Comparison of ENCODE assay signal across 18 cellular contexts in the genomic region with DNA sequence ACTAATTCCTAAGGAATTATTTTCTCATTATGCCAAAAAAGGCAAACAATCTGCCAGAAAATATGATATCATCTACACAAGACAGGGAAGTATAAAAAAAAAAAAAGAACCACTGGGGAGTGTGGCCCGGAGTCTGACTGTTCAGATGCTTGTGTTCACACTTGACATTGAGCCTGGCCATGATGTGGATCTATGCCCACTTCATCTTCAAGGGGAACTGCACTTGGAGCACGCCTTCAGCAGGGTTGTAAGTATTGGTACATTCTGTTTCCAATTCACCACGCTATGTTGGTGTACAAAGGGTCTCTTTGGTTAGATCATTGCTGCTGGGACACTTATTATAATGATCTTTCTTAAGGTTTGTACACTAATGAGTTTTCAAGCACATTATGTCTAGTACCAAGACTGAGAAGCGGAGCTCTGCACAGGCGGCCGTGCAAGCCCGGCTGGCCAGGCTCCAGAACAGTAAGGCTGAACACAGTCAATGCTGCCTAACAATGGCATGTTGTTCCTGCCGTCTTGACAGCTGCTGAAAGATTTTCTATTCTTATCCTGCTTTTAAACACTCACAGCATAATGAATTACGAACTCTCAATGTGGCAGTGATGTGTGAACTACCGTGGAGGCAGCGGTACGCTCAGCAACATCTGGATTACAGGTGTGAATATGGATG.
A peak's percentile ranks its signal among the peaks of the same experiment; 100 is the strongest.
DNase-seq lines count a peak whose midpoint lies in the region; ATAC-seq and TF ChIP-seq lines count a peak whose summit lies in the region.
"Had no signal": no experiment of that assay in that cellular context is flagged by ENCODE, and none has a peak within 500 bp of the region (broad histone marks: within the 10 kb centered on the region; RNA-seq: fewer than 3 reads in every experiment).

No MANE protein-coding gene starts in this region.

- DNase-seq in DMS79 (lab: John Stamatoyannopoulos, UW) (peak; percentile 87), NCI-H2107 treated with DMSO at 0.1 percent for 48 hours (lab: John Stamatoyannopoulos, UW; ENCODE audit: unreplicated experiment) (peak; percentile 35), foreskin melanocyte (peak; percentile 26), retina (peak; percentile 39), foreskin fibroblast (no peak), middle frontal gyrus (ENCODE audit: extremely low spot score, low spot score) (no peak)
- DNase-seq: BE2C; CD4-positive, alpha-beta memory T cell; DND-41; GF-D8; GOT3; NCI-H1048; NCI-H146; NCI-H526 treated with DMSO at 0.1 percent for 48 hours; NK-92 treated with Interleukin-12 subunit alpha and Interleukin-12 subunit beta, amount 100 ng/mL, for 24 hours; SK-N-SH had no signal

- no peak for ATAC-seq in HG03457 (IDR thresholded peaks at IDR 0.05; ENCODE audit: unreplicated experiment)
- ATAC-seq: K562 had no signal

- no peak for TF ChIP-seq CTCF in foreskin fibroblast (IDR thresholded peaks at IDR 0.05; ENCODE audit: low read depth, low read length)

- H3K4me3 ChIP-seq in foreskin fibroblast (ENCODE audit: low read depth in 1 of 2, low read length in 2 of 2): no peak overlapping the region
- H3K4me3 ChIP-seq: K562 had no signal

Comparison
In these comparisons a context has a peak if more than half of its experiments do, and no peak if none do; other contexts are left out.
1. DNase-seq: peak in DMS79 (single experiment), NCI-H2107 treated with DMSO at 0.1 percent for 48 hours (single experiment), foreskin melanocyte (single experiment) and retina (single experiment); none in foreskin fibroblast (0 of 2) and middle frontal gyrus (single experiment).